ENCODE assay signal across 16 cellular contexts in genomic region chr2:11356760-11357159, GRCh38.
"Had no signal": no experiment of that assay in that cellular context is flagged by ENCODE, and none has a peak within 500 bp of the region (broad histone marks: within the 10 kb centered on the region; RNA-seq: fewer than 3 reads in every experiment).

No MANE protein-coding gene starts in this region.

- DNase-seq: activated CD4-positive, alpha-beta T cell treated with anti-CD3 and anti-CD28 coated beads, Interleukin-2, amount 10 ng/mL, durations not matched to agents 7 days and 5 days; activated naive CD4-positive, alpha-beta T cell; activated naive CD8-positive, alpha-beta T cell treated with anti-CD3 and anti-CD28 coated beads, Interleukin-2, amount 10 ng/mL, durations not matched to agents 7 days and 5 days; aorta; effector memory CD8-positive, alpha-beta T cell; heart left ventricle; small intestine; stimulated activated CD4-positive, alpha-beta T cell treated with anti-CD3 and anti-CD28 coated beads, Interleukin-4, amount 100 ng/mL, for 4 hours; stimulated activated CD8-positive, alpha-beta memory T cell treated with anti-CD3 and anti-CD28 coated beads, Interleukin-4, amount 100 ng/mL, for 48 hours; T-helper 17 cell had no signal

- H3K9me3 Mint-ChIP-seq: activated CD4-positive, alpha-beta T cell treated with anti-CD3 and anti-CD28 coated beads, Interleukin-2, amount 10 ng/mL, durations not matched to agents 7 days and 5 days; activated naive CD8-positive, alpha-beta T cell treated with anti-CD3 and anti-CD28 coated beads, Interleukin-2, amount 10 ng/mL, durations not matched to agents 7 days and 5 days; activated T-helper 1 cell treated with anti-CD3 and anti-CD28 coated beads, Interleukin-12 subunit alpha, Interleukin-12 subunit beta, Interleukin-2, Interleukin-4 antibody, amounts not matched to agents 30 ng/mL and 10 ng/mL and 1 ng/mL, durations not matched to agents 14 hours and 24 hours and 36 hours; dendritic cell treated with granulocyte-macrophage colony-stimulating factor and Interleukin-4, amounts not matched to agents 40 ng/mL and 50 ng/mL, for 4 days; effector memory CD8-positive, alpha-beta T cell; natural killer cell treated with Interleukin-12 subunit alpha and Interleukin-12 subunit beta and Interleukin-15 and Interleukin-18, amount 100 ng/mL, for 72 hours; stimulated activated naive CD8-positive, alpha-beta T cell treated with anti-CD3 and anti-CD28 coated beads, Interleukin-15, Interleukin-2, amounts not matched to agents 100 ng/mL and 50 ng/mL, for 24 hours; WTC11 had no signal

- H3K27ac Mint-ChIP-seq: activated CD4-positive, alpha-beta T cell treated with anti-CD3 and anti-CD28 coated beads, Interleukin-2, amount 10 ng/mL, durations not matched to agents 7 days and 5 days; activated naive CD8-positive, alpha-beta T cell treated with anti-CD3 and anti-CD28 coated beads, Interleukin-2, amount 10 ng/mL, durations not matched to agents 7 days and 5 days; activated T-helper 1 cell treated with anti-CD3 and anti-CD28 coated beads, Interleukin-12 subunit alpha, Interleukin-12 subunit beta, Interleukin-2, Interleukin-4 antibody, amounts not matched to agents 30 ng/mL and 10 ng/mL and 1 ng/mL, durations not matched to agents 14 hours and 24 hours and 36 hours; dendritic cell treated with granulocyte-macrophage colony-stimulating factor and Interleukin-4, amounts not matched to agents 40 ng/mL and 50 ng/mL, for 4 days; effector memory CD8-positive, alpha-beta T cell; natural killer cell treated with Interleukin-12 subunit alpha and Interleukin-12 subunit beta and Interleukin-15 and Interleukin-18, amount 100 ng/mL, for 72 hours; stimulated activated naive CD8-positive, alpha-beta T cell treated with anti-CD3 and anti-CD28 coated beads, Interleukin-15, Interleukin-2, amounts not matched to agents 100 ng/mL and 50 ng/mL, for 24 hours; T-helper 17 cell; WTC11 had no signal

- ATAC-seq: effector memory CD8-positive, alpha-beta T cell; T-helper 17 cell; WTC11 had no signal

- H3K4me1 Mint-ChIP-seq: activated CD4-positive, alpha-beta T cell treated with anti-CD3 and anti-CD28 coated beads, Interleukin-2, amount 10 ng/mL, durations not matched to agents 7 days and 5 days; activated naive CD8-positive, alpha-beta T cell treated with anti-CD3 and anti-CD28 coated beads, Interleukin-2, amount 10 ng/mL, durations not matched to agents 7 days and 5 days; T-helper 17 cell had no signal

- H3K27me3 ChIP-seq: breast epithelium, heart left ventricle had no signal

- H3K9me3 ChIP-seq: breast epithelium, heart left ventricle had no signal

- H3K4me3 Mint-ChIP-seq: activated CD4-positive, alpha-beta T cell treated with anti-CD3 and anti-CD28 coated beads, Interleukin-2, amount 10 ng/mL, durations not matched to agents 7 days and 5 days; activated naive CD8-positive, alpha-beta T cell treated with anti-CD3 and anti-CD28 coated beads, Interleukin-2, amount 10 ng/mL, durations not matched to agents 7 days and 5 days; activated T-helper 1 cell treated with anti-CD3 and anti-CD28 coated beads, Interleukin-12 subunit alpha, Interleukin-12 subunit beta, Interleukin-2, Interleukin-4 antibody, amounts not matched to agents 30 ng/mL and 10 ng/mL and 1 ng/mL, durations not matched to agents 14 hours and 24 hours and 36 hours; dendritic cell treated with granulocyte-macrophage colony-stimulating factor and Interleukin-4, amounts not matched to agents 40 ng/mL and 50 ng/mL, for 4 days; effector memory CD8-positive, alpha-beta T cell; natural killer cell treated with Interleukin-12 subunit alpha and Interleukin-12 subunit beta and Interleukin-15 and Interleukin-18, amount 100 ng/mL, for 72 hours; stimulated activated naive CD8-positive, alpha-beta T cell treated with anti-CD3 and anti-CD28 coated beads, Interleukin-15, Interleukin-2, amounts not matched to agents 100 ng/mL and 50 ng/mL, for 24 hours; T-helper 17 cell; WTC11 had no signal

- H3K27ac ChIP-seq: breast epithelium, heart left ventricle had no signal

- H3K36me3 ChIP-seq: breast epithelium, heart left ventricle had no signal

- H3K36me3 Mint-ChIP-seq: activated naive CD8-positive, alpha-beta T cell treated with anti-CD3 and anti-CD28 coated beads, Interleukin-2, amount 10 ng/mL, durations not matched to agents 7 days and 5 days; natural killer cell treated with Interleukin-12 subunit alpha and Interleukin-12 subunit beta and Interleukin-15 and Interleukin-18, amount 100 ng/mL, for 72 hours; WTC11 had no signal

- H3K4me3 ChIP-seq: breast epithelium, heart left ventricle had no signal

- H3K4me1 ChIP-seq: breast epithelium had no signal
